ENCODE assay signal across 24 cellular contexts in the genomic region with DNA sequence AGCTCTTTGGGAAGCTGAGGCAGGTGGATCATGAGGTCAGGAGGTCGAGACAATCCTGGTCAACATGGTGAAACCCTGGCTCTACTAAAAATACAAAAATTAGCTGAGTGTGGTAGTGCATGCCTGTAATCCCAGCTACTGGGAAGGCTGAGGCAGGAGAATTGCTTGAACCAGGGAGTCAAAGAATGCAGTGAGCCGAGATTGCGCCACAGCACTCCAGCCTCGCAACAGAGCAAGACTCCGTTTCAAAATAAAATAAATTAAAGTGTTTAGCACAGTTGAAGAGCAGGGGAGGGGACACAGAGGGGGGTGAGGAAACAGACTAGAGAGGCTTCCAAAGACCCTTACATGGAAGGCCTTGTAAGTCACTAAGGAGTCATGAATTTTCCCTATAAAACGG.
"Had no signal": no experiment of that assay in that cellular context is flagged by ENCODE, and none has a peak within 500 bp of the region (broad histone marks: within the 10 kb centered on the region; RNA-seq: fewer than 3 reads in every experiment).

No MANE protein-coding gene starts in this region.

- DNase-seq: hippocampal formation; kidney glomerular epithelial cell; left cardiac atrium; midbrain; mucosa of descending colon; naive thymus-derived CD4-positive, alpha-beta T cell; nucleus accumbens; pancreas; posterior cingulate gyrus; retina; right cardiac atrium; sigmoid colon; small intestine; spleen; stimulated activated CD4-positive, alpha-beta T cell treated with anti-CD3 and anti-CD28 coated beads, Interleukin-4, amount 100 ng/mL, for 24 hours; stimulated activated naive CD4-positive, alpha-beta T cell; tibial artery; uterus had no signal

- H3K27ac ChIP-seq: pancreas, prostate gland, sigmoid colon, spleen, suprapubic skin, thoracic aorta, tibial artery, uterus had no signal

- H3K27me3 ChIP-seq: pancreas, sigmoid colon, spleen, tibial artery, uterus had no signal

- H3K4me3 ChIP-seq: mucosa of descending colon, pancreas, prostate gland, sigmoid colon, spleen, suprapubic skin, thoracic aorta, tibial artery, uterus had no signal

- ATAC-seq: left cardiac atrium; left lobe of liver; mucosa of descending colon; naive thymus-derived CD4-positive, alpha-beta T cell; natural killer cell treated with Interleukin-12 subunit alpha and Interleukin-12 subunit beta and Interleukin-15 and Interleukin-18, amount 100 ng/mL, for 72 hours; pancreas; right cardiac atrium; stimulated activated effector memory CD8-positive, alpha-beta T cell treated with anti-CD3 and anti-CD28 coated beads, Interleukin-12 subunit alpha, Interleukin-12 subunit beta, amount 100 ng/mL, for 72 hours had no signal

- H3K4me1 ChIP-seq: pancreas, prostate gland, sigmoid colon, spleen, suprapubic skin, tibial artery, uterus had no signal

- H3K9me3 ChIP-seq: mucosa of descending colon, pancreas, prostate gland, sigmoid colon, spleen, suprapubic skin, thoracic aorta, tibial artery, uterus had no signal

- H3K36me3 ChIP-seq: pancreas, prostate gland, sigmoid colon, spleen, suprapubic skin, thoracic aorta, tibial artery, uterus had no signal
